In genomic region chr2:240143801-240144648, GRCh38 we compare ENCODE assay signal across 8 cellular contexts. TPM values are rescaled to one million over a fixed set of nuclear protein-coding genes. Genes with fewer than 3 reads are reported as not detected.
DNase-seq lines count a peak whose midpoint lies in the region; ATAC-seq, FAIRE-seq and TF ChIP-seq lines count a peak whose summit lies in the region.

No MANE protein-coding gene starts in this region.

- peak; percentile 94 for TF ChIP-seq CTCF in CD14-positive monocyte (IDR thresholded peaks at IDR 0.05)
- peak; percentile 98 for TF ChIP-seq CTCF in bronchial epithelial cell (IDR thresholded peaks at IDR 0.05; ENCODE audit: insufficient read depth, low read length, severe bottlenecking)
- TF ChIP-seq CTCF in kidney epithelial cell (IDR thresholded peaks at IDR 0.05; ENCODE audit: insufficient read depth, low read length, poor library complexity, severe bottlenecking), result peak; percentile 90

- H3K4me1 Mint-ChIP-seq in CD14-positive monocyte, result peaks cover 4% of the 10 kb centered on the region

- H3K27me3 ChIP-seq in bronchial epithelial cell (ENCODE audit: control insufficient read depth, insufficient read depth, low read length) (no peaks in the 10 kb centered on the region), kidney epithelial cell (ENCODE audit: control insufficient read depth, insufficient read depth, low read length) (peaks cover 30% of the 10 kb centered on the region)

- H3K27ac Mint-ChIP-seq in CD14-positive monocyte, result no peak overlapping the region

- no peak overlapping the region for H3K4me3 ChIP-seq in bronchial epithelial cell (ENCODE audit: low read depth, low read length)
- H3K4me3 ChIP-seq in kidney epithelial cell (ENCODE audit: low read depth, low read length), result no peak overlapping the region

- peaks cover 0 to 4% (median 1%) of the 10 kb centered on the region in 7 donors for H3K9me3 Mint-ChIP-seq in CD14-positive monocyte

- ATAC-seq in GM21717 (IDR thresholded peaks at IDR 0.05; ENCODE audit: unreplicated experiment), result peak; percentile 64
- ATAC-seq in activated CD4-positive, CD25-positive, alpha-beta regulatory T cell treated with anti-CD3 and anti-CD28 coated beads, Interleukin-2, amount 50 U/mL, for 24 hours, result peak; percentile 88 to 92
- no peak for ATAC-seq in GM21786 (IDR thresholded peaks at IDR 0.05; ENCODE audit: unreplicated experiment)

- H3K36me3 Mint-ChIP-seq in CD14-positive monocyte, result no peaks in the 10 kb centered on the region

- no peaks in the 10 kb centered on the region for H3K36me3 ChIP-seq in bronchial epithelial cell (ENCODE audit: control insufficient read depth, insufficient read depth, low read length)
- H3K36me3 ChIP-seq in kidney epithelial cell (ENCODE audit: control insufficient read depth, insufficient read depth, low read length), result no peaks in the 10 kb centered on the region

- no peak for FAIRE-seq in bronchial epithelial cell (lab: Jason Lieb, UNC)

- intact Hi-C loops in CD14-positive monocyte (cut with micrococcal nuclease), result loop anchor here (2.0 kb wide), 2 partner anchors 83 to 1109 kb away; no protein-coding TSS in a partner anchor

- peaks cover 2 to 9% (median 8%) of the 10 kb centered on the region in 3 donors for H3K27me3 Mint-ChIP-seq in CD14-positive monocyte (ENCODE audit: low read depth in 3 of 3)

- no peak overlapping the region for H3K4me3 Mint-ChIP-seq in CD14-positive monocyte

- DNase-seq in CD14-positive monocyte (ENCODE audit: low spot score), result peak; percentile 56
- DNase-seq in NCI-H1930 (lab: John Stamatoyannopoulos, UW), result peak; percentile 13 to 44
- DNase-seq in bronchial epithelial cell (ENCODE audit: low read depth), result peak; percentile 7
- DNase-seq in kidney epithelial cell (ENCODE audit: low read depth), result no peak
- peak; percentile 63 for DNase-seq in stimulated activated CD4-positive, alpha-beta T cell treated with anti-CD3 and anti-CD28 coated beads, Interleukin-2, amount 100 ng/mL, for 4 hours (ENCODE audit: low read depth)

RNA-seq across cellular contexts. Expression of gene OTOS, which starts 3.6 kb away (rescaled TPM):
- polyA plus RNA-seq in CD14-positive monocyte, result not detected
- not detected in 2 replicates for total RNA-seq in bronchial epithelial cell
- total RNA-seq in kidney epithelial cell, result not detected in 2 replicates

RNA-seq across cellular contexts. Expression of gene COPS9, which starts 7.9 kb away (rescaled TPM):
- polyA plus RNA-seq in CD14-positive monocyte, result 100 to 1,000 TPM; 268 to 300 TPM
- total RNA-seq in bronchial epithelial cell (35.0 and 79.2 TPM in 2 replicates), kidney epithelial cell (164 and 186 TPM in 2 replicates)
